2 cellular contexts compared by ENCODE assay signal in genomic region chr3:150453353-150453752, GRCh38.
TF ChIP-seq lines count a peak whose summit lies in the region.

No MANE protein-coding gene starts in this region.

TF ChIP-seq in HepG2, 621 proteins besides CTCF, POLR2A, EP300 and RAD21:
- TF ChIP-seq, protein P1, sequence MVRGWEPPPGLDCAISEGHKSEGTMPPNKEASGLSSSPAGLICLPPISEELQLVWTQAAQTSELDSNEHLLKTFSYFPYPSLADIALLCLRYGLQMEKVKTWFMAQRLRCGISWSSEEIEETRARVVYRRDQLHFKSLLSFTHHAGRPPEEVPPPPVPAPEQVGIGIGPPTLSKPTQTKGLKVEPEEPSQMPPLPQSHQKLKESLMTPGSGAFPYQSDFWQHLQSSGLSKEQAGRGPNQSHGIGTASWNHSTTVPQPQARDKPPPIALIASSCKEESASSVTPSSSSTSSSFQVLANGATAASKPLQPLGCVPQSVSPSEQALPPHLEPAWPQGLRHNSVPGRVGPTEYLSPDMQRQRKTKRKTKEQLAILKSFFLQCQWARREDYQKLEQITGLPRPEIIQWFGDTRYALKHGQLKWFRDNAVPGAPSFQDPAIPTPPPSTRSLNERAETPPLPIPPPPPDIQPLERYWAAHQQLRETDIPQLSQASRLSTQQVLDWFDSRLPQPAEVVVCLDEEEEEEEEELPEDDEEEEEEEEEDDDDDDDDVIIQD (CRISPR knock-in tag; IDR thresholded peaks at IDR 0.05; ENCODE audit: low read depth): peak; percentile 65; the same call in 1 of the 2 replicates
- no peak for TF ChIP-seq SRF (IDR thresholded peaks at IDR 0.05; ENCODE audit: low read depth, low read length)
TF ChIP-seq in HepG2: peak in this region for 1.

TF ChIP-seq in K562, 482 proteins besides CTCF, POLR2A, EP300 and RAD21:
- TF ChIP-seq, protein P2, sequence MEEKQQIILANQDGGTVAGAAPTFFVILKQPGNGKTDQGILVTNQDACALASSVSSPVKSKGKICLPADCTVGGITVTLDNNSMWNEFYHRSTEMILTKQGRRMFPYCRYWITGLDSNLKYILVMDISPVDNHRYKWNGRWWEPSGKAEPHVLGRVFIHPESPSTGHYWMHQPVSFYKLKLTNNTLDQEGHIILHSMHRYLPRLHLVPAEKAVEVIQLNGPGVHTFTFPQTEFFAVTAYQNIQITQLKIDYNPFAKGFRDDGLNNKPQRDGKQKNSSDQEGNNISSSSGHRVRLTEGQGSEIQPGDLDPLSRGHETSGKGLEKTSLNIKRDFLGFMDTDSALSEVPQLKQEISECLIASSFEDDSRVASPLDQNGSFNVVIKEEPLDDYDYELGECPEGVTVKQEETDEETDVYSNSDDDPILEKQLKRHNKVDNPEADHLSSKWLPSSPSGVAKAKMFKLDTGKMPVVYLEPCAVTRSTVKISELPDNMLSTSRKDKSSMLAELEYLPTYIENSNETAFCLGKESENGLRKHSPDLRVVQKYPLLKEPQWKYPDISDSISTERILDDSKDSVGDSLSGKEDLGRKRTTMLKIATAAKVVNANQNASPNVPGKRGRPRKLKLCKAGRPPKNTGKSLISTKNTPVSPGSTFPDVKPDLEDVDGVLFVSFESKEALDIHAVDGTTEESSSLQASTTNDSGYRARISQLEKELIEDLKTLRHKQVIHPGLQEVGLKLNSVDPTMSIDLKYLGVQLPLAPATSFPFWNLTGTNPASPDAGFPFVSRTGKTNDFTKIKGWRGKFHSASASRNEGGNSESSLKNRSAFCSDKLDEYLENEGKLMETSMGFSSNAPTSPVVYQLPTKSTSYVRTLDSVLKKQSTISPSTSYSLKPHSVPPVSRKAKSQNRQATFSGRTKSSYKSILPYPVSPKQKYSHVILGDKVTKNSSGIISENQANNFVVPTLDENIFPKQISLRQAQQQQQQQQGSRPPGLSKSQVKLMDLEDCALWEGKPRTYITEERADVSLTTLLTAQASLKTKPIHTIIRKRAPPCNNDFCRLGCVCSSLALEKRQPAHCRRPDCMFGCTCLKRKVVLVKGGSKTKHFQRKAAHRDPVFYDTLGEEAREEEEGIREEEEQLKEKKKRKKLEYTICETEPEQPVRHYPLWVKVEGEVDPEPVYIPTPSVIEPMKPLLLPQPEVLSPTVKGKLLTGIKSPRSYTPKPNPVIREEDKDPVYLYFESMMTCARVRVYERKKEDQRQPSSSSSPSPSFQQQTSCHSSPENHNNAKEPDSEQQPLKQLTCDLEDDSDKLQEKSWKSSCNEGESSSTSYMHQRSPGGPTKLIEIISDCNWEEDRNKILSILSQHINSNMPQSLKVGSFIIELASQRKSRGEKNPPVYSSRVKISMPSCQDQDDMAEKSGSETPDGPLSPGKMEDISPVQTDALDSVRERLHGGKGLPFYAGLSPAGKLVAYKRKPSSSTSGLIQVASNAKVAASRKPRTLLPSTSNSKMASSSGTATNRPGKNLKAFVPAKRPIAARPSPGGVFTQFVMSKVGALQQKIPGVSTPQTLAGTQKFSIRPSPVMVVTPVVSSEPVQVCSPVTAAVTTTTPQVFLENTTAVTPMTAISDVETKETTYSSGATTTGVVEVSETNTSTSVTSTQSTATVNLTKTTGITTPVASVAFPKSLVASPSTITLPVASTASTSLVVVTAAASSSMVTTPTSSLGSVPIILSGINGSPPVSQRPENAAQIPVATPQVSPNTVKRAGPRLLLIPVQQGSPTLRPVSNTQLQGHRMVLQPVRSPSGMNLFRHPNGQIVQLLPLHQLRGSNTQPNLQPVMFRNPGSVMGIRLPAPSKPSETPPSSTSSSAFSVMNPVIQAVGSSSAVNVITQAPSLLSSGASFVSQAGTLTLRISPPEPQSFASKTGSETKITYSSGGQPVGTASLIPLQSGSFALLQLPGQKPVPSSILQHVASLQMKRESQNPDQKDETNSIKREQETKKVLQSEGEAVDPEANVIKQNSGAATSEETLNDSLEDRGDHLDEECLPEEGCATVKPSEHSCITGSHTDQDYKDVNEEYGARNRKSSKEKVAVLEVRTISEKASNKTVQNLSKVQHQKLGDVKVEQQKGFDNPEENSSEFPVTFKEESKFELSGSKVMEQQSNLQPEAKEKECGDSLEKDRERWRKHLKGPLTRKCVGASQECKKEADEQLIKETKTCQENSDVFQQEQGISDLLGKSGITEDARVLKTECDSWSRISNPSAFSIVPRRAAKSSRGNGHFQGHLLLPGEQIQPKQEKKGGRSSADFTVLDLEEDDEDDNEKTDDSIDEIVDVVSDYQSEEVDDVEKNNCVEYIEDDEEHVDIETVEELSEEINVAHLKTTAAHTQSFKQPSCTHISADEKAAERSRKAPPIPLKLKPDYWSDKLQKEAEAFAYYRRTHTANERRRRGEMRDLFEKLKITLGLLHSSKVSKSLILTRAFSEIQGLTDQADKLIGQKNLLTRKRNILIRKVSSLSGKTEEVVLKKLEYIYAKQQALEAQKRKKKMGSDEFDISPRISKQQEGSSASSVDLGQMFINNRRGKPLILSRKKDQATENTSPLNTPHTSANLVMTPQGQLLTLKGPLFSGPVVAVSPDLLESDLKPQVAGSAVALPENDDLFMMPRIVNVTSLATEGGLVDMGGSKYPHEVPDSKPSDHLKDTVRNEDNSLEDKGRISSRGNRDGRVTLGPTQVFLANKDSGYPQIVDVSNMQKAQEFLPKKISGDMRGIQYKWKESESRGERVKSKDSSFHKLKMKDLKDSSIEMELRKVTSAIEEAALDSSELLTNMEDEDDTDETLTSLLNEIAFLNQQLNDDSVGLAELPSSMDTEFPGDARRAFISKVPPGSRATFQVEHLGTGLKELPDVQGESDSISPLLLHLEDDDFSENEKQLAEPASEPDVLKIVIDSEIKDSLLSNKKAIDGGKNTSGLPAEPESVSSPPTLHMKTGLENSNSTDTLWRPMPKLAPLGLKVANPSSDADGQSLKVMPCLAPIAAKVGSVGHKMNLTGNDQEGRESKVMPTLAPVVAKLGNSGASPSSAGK (IDR thresholded peaks at IDR 0.05): no peak
- TF ChIP-seq HDAC6 (IDR thresholded peaks at IDR 0.05; ENCODE audit: low read depth, low read length) (no peak), ZZZ3 (IDR thresholded peaks at IDR 0.05) (no peak), CC2D1A (IDR thresholded peaks at IDR 0.05) (no peak), TCF3 (CRISPR knock-in tag; IDR thresholded peaks at IDR 0.05) (no peak), ZFP30 (CRISPR knock-in tag; IDR thresholded peaks at IDR 0.05; ENCODE audit: borderline replicate concordance) (no peak), CHD2 (IDR thresholded peaks at IDR 0.05; ENCODE audit: low read depth, low read length) (no peak), TAF7 (tag; IDR thresholded peaks at IDR 0.05) (no peak), CREBBP (IDR thresholded peaks at IDR 0.05; ENCODE audit: low read depth, low read length) (no peak), SMC3 (conservative IDR thresholded peaks at IDR 0.05; ENCODE audit: insufficient read depth, low read depth, low read length) (no peak), SAFB2 (IDR thresholded peaks at IDR 0.05; ENCODE audit: borderline replicate concordance, low read depth, low read length, severe bottlenecking) (no peak), ZNF551 (CRISPR knock-in tag; IDR thresholded peaks at IDR 0.05) (no peak), RNF2 (IDR thresholded peaks at IDR 0.05) (no peak), HOXB6 (CRISPR knock-in tag; IDR thresholded peaks at IDR 0.05; ENCODE audit: borderline replicate concordance) (no peak), NR2F6 (CRISPR knock-in tag; IDR thresholded peaks at IDR 0.05) (no peak), ZNF408 (CRISPR knock-in tag; IDR thresholded peaks at IDR 0.05; ENCODE audit: low read depth) (no peak)
- TF ChIP-seq, protein P3, sequence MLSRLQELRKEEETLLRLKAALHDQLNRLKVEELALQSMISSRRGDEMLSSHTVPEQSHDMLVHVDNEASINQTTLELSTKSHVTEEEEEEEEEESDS (CRISPR knock-in tag; IDR thresholded peaks at IDR 0.05): no peak
